9 cellular contexts compared by ENCODE assay signal in the genomic region with DNA sequence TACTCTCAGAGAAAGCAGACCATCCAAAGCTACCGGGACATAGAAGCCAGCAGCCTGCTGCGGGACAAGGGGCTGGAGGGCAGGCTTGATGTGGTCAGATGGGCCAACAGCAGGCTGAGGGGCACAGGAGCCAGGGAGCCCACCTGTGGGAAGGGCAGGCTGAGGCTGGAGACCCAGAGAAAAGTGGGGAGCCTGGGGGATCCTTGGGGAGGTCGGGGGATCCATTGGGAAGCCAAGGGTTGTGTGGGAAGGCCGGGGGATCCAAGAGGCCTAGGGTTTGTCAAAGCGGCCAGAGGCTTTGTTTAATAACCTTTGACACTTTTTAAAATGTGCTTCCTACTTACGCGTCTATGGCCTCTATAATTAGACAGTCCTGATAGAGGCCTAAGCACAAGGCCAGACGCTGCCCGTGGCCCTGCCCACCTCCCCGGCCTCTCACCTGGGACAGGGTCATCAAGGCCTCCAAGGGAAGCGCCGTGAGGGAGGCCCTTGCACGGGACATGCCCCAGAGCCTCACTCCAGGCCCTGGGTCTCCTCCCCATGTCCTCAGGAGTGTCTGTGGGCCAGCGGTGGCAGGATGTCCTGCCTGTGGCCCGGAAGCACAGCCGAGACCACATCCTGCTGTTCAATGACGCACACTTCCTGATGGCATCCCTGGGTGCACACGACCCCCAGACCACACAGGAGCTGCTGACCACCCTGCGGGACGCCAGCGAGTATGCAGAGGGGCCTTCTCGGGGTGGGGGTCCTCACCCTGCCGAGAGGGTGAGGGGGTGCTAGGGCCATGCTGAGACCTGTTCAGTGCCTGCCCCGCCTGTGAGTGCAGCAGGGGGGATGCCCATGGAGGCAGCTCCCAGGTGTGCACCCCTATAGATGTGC. TPM values are rescaled to one million over a fixed set of nuclear protein-coding genes. Genes with fewer than 3 reads are reported as not detected.
DNase-seq lines count a peak whose midpoint lies in the region; ATAC-seq and TF ChIP-seq lines count a peak whose summit lies in the region.
"Had no signal": no experiment of that assay in that cellular context is flagged by ENCODE, and none has a peak within 500 bp of the region (broad histone marks: within the 10 kb centered on the region; RNA-seq: fewer than 3 reads in every experiment).

No MANE protein-coding gene starts in this region.

- no peak for TF ChIP-seq POLR2A in stomach (IDR thresholded peaks at IDR 0.05)

- ATAC-seq in GM19351 (IDR thresholded peaks at IDR 0.05; ENCODE audit: unreplicated experiment) (peak; percentile 90), GM19455 (IDR thresholded peaks at IDR 0.05; ENCODE audit: unreplicated experiment) (no peak)

- H3K4me1 Mint-ChIP-seq in endothelial cell (ENCODE audit: unreplicated experiment): peaks cover 9% of the 10 kb centered on the region
- H3K4me1 Mint-ChIP-seq: nephron had no signal

- H3K27me3 Mint-ChIP-seq in endothelial cell (ENCODE audit: unreplicated experiment): peaks cover 10% of the 10 kb centered on the region

- H3K27ac ChIP-seq in stomach: peak overlapping the region; percentile 25 to 75 (median 65)

- WGBS in stomach, 5 donors: 70 to 79% (median 76%) methylated on average over 11 to 24 of the region's 24 CpGs

- peak overlapping the region; percentile 62 for H3K4me3 Mint-ChIP-seq in endothelial cell (ENCODE audit: unreplicated experiment)
- H3K4me3 Mint-ChIP-seq: nephron had no signal

- no peaks in the 10 kb centered on the region for H3K9me3 Mint-ChIP-seq in endothelial cell (ENCODE audit: unreplicated experiment)
- H3K9me3 Mint-ChIP-seq: nephron had no signal

- peak overlapping the region in 3 of 4 donors; percentile 23 to 28 (median 27) for H3K4me3 ChIP-seq in stomach
- no peak overlapping the region for H3K4me3 ChIP-seq in BE2C (ENCODE audit: low read depth, low read length)

- peak; percentile 4 for DNase-seq in CD1c-positive myeloid dendritic cell (ENCODE audit: extremely low spot score)
- peak; percentile 35 to 54 for DNase-seq in Kasumi-1 (lab: John Stamatoyannopoulos, UW)
- peak; percentile 56 for DNase-seq in endothelial cell (ENCODE audit: low spot score)
- peak; percentile 47 for DNase-seq in stomach
- no peak for DNase-seq in NCI-H446 (lab: John Stamatoyannopoulos, UW)
- no peak for DNase-seq in BE2C

- TF ChIP-seq CTCF in endothelial cell (IDR thresholded peaks at IDR 0.05; ENCODE audit: unreplicated experiment): no peak
- TF ChIP-seq CTCF in stomach (IDR thresholded peaks at IDR 0.05): no peak
- no peak for TF ChIP-seq CTCF in BE2C (IDR thresholded peaks at IDR 0.05; ENCODE audit: low read depth, low read length)

- H3K9me3 ChIP-seq in stomach (peaks cover 0 to 12% (median 5%) of the 10 kb centered on the region in 4 donors), BE2C (no peaks in the 10 kb centered on the region)

- H3K36me3 ChIP-seq in stomach: peaks cover 64 to 100% (median 100%) of the 10 kb centered on the region in 4 donors
- H3K36me3 ChIP-seq in BE2C: peaks cover 18% of the 10 kb centered on the region

- H3K36me3 Mint-ChIP-seq in endothelial cell (ENCODE audit: low read depth, unreplicated experiment): peaks cover 34% of the 10 kb centered on the region

- intact Hi-C loops in stomach (cut with DNase I; ENCODE audit: low total_unique reads): no loop called here

- H3K4me1 ChIP-seq in stomach (peaks cover 0 to 18% (median 9%) of the 10 kb centered on the region in 4 donors), BE2C (no peaks in the 10 kb centered on the region)

- H3K27ac Mint-ChIP-seq in endothelial cell (ENCODE audit: unreplicated experiment): peak overlapping the region; percentile 89
- H3K27ac Mint-ChIP-seq: nephron had no signal

- TF ChIP-seq EP300 in stomach (IDR thresholded peaks at IDR 0.05): no peak

- H3K27me3 ChIP-seq in stomach: no peaks in the 10 kb centered on the region
- no peaks in the 10 kb centered on the region for H3K27me3 ChIP-seq in BE2C

RNA-seq across cellular contexts. Expression of a gene that starts 8.6 kb away (rescaled TPM):
- total RNA-seq in endothelial cell (ENCODE audit: unreplicated experiment) (8.2 TPM), stomach (10 to 100 TPM in 2 of 5 donors, 1 to 10 TPM in 3; 2.6 to 64.0 (median 8.1) TPM)
- polyA plus RNA-seq in stomach: 1 to 10 TPM; 1.1 to 4.3 (median 2.7) TPM
- polyA plus RNA-seq in BE2C (2012; ENCODE audit: insufficient read depth, insufficient read length, low read depth): 8.9 TPM

RNA-seq across cellular contexts. Expression of a gene that starts 20.3 kb away (rescaled TPM):
- 24.6 TPM for total RNA-seq in endothelial cell (ENCODE audit: unreplicated experiment)
- 100 to 1,000 TPM in 2 of 5 donors, 10 to 100 TPM in 3; 35.2 to 411 (median 88.8) TPM for total RNA-seq in stomach
- polyA plus RNA-seq in stomach: 10 to 100 TPM; 20.0 to 36.4 (median 22.7) TPM
- polyA plus RNA-seq in BE2C (2012; ENCODE audit: insufficient read depth, insufficient read length, low read depth): 47.6 TPM

RNA-seq across cellular contexts. Expression of a gene that starts 25.0 kb away (rescaled TPM):
- total RNA-seq in endothelial cell (ENCODE audit: unreplicated experiment): not detected
- total RNA-seq in stomach: under 1 TPM in 1 of 5 donors, not detected in 4; under 0.01 TPM
- under 1 TPM in 2 of 3 donors, not detected in 1; 0.06 to 0.10 TPM for polyA plus RNA-seq in stomach
- 1.5 TPM for polyA plus RNA-seq in BE2C (2012; ENCODE audit: insufficient read depth, insufficient read length, low read depth)

RNA-seq across cellular contexts. Expression of a gene that starts 38.0 kb away (rescaled TPM):
- 8.5 TPM for total RNA-seq in endothelial cell (ENCODE audit: unreplicated experiment)
- 10 to 100 TPM in 3 of 5 donors, 1 to 10 TPM in 1, not detected in 1; 7.2 to 24.6 (median 12.7) TPM for total RNA-seq in stomach
- polyA plus RNA-seq in stomach: 10 to 100 TPM in 2 of 3 donors, 1 to 10 TPM in 1; 9.7 to 12.1 (median 11.6) TPM
- polyA plus RNA-seq in BE2C (2012; ENCODE audit: insufficient read depth, insufficient read length, low read depth): 11.9 TPM

RNA-seq across cellular contexts. Expression of a gene that starts 47.4 kb away (rescaled TPM):
- total RNA-seq in endothelial cell (ENCODE audit: unreplicated experiment) (41.5 TPM), stomach (100 to 1,000 TPM in 1 of 5 donors, 10 to 100 TPM in 4; 47.9 to 114 (median 68.8) TPM)
- 10 to 100 TPM; 23.8 to 30.0 (median 28.0) TPM for polyA plus RNA-seq in stomach
- polyA plus RNA-seq in BE2C (2012; ENCODE audit: insufficient read depth, insufficient read length, low read depth): 142 TPM

Comparison
In these comparisons a context has a peak if more than half of its experiments do, and no peak if none do; other contexts are left out.
1. DNase-seq: peak in CD1c-positive myeloid dendritic cell (single experiment), Kasumi-1 (2 of 2), endothelial cell (single experiment) and stomach (single experiment); none in NCI-H446 (0 of 2) and BE2C (single experiment).